In the genomic region with DNA sequence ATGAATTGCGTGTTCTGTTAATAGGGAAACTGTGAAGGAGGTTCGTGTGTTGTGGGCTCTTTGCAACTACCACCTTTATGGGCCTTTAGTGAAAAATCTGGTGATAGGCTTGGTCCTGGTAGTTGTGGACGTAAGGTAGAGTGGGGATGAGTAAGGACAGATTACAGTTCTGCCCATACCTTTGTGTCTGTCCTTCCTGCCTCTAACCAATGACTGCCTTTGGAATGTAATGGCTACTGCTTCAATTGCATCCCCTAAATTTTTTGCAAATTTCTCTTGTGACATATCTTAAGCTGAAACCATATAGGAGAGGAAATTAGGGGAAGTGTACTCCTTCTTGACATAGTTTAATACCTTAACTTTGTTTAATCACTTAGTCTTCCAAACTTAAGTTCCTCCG, we compare ENCODE assay signal across 2 cellular contexts.
TF ChIP-seq lines count a peak whose summit lies in the region.

No MANE protein-coding gene starts in this region.

TF ChIP-seq in A549, 52 proteins besides CTCF, POLR2A, EP300 and RAD21 (continued from another document):
- TF ChIP-seq HEYL (CRISPR knock-in tag; IDR thresholded peaks at IDR 0.05) (no peak), ESRRA (IDR thresholded peaks at IDR 0.05; ENCODE audit: borderline replicate concordance, low read length) (no peak), JUNB (IDR thresholded peaks at IDR 0.05) (no peak)
- TF ChIP-seq, protein P1, sequence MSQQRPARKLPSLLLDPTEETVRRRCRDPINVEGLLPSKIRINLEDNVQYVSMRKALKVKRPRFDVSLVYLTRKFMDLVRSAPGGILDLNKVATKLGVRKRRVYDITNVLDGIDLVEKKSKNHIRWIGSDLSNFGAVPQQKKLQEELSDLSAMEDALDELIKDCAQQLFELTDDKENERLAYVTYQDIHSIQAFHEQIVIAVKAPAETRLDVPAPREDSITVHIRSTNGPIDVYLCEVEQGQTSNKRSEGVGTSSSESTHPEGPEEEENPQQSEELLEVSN (IDR thresholded peaks at IDR 0.05; ENCODE audit: borderline replicate concordance, low read depth): no peak

TF ChIP-seq in H1, 55 proteins besides CTCF, POLR2A, EP300 and RAD21 (continued from another document):
- TF ChIP-seq, protein P2, sequence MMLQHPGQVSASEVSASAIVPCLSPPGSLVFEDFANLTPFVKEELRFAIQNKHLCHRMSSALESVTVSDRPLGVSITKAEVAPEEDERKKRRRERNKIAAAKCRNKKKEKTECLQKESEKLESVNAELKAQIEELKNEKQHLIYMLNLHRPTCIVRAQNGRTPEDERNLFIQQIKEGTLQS (IDR thresholded peaks at IDR 0.05; ENCODE audit: insufficient read depth, low read depth, low read length): no peak
- TF ChIP-seq YY1 (IDR thresholded peaks at IDR 0.05; ENCODE audit: low read depth, low read length): no peak
- TF ChIP-seq KDM5A (IDR thresholded peaks at IDR 0.05; ENCODE audit: low read length): no peak
- TF ChIP-seq EGR1 (IDR thresholded peaks at IDR 0.05; ENCODE audit: borderline replicate concordance, low read depth, low read length): no peak
- no peak for TF ChIP-seq JUN (IDR thresholded peaks at IDR 0.05; ENCODE audit: low read depth, low read length)
- no peak for TF ChIP-seq KDM1A (IDR thresholded peaks at IDR 0.05; ENCODE audit: borderline replicate concordance, low read length)
- TF ChIP-seq, protein P3, sequence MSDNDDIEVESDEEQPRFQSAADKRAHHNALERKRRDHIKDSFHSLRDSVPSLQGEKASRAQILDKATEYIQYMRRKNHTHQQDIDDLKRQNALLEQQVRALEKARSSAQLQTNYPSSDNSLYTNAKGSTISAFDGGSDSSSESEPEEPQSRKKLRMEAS (IDR thresholded peaks at IDR 0.05): no peak
- no peak for TF ChIP-seq SUZ12 (IDR thresholded peaks at IDR 0.05; ENCODE audit: low read length)
- TF ChIP-seq SIN3A (conservative IDR thresholded peaks at IDR 0.05 in 1 of 2, IDR thresholded peaks at IDR 0.05 in 1 of 2; ENCODE audit: low read depth in 1 of 2, low read length in 2 of 2): no peak
- TF ChIP-seq CEBPB (IDR thresholded peaks at IDR 0.05; ENCODE audit: low read depth, low read length): no peak
- TF ChIP-seq NRF1 (IDR thresholded peaks at IDR 0.05; ENCODE audit: low read depth, low read length): no peak
- no peak for TF ChIP-seq EZH2 (IDR thresholded peaks at IDR 0.05; ENCODE audit: low read depth, low read length, severe bottlenecking)
- TF ChIP-seq BACH1 (IDR thresholded peaks at IDR 0.05; ENCODE audit: low read length): no peak
- TF ChIP-seq RFX5 (IDR thresholded peaks at IDR 0.05; ENCODE audit: borderline replicate concordance, low read depth, low read length): no peak
- TF ChIP-seq GTF2F1 (IDR thresholded peaks at IDR 0.05; ENCODE audit: borderline replicate concordance, low read depth, low read length): no peak
